Comparison of ENCODE assay signal across 1 cellular context in the genomic region with DNA sequence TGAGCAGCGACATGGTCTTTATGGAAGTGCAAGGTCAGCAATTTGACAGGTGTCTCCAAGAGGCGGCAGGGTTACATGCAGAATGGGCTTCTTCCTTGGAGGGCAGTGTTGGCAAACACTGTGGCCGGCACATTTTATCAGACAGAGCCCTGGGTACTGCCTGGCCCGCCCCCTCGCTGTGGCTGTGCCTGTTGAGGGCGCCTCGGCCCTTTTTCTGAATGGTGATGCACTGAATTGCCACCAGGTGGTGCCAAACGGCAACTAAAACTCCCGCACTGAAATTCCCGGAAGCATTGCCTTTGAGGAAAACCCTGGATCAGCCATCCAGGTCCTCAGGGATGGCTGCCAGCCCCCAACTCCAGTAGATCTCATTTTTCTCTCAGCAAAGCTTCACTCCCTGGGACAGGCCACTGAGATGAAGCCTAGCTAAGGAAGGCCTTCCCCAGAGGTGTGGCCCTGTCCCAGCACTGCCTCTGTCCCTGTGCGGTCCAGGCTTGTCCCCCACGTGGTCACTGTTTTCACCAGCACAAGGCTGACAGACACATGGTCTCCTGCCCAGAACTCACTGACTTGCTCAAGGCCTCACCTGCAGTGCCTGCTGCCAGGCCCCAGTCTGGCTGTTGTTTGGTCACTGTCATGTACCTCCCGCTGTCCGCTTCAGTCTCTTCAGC.
TF ChIP-seq lines count a peak whose summit lies in the region.

No MANE protein-coding gene starts in this region.

TF ChIP-seq in K562, 482 proteins besides CTCF, POLR2A, EP300 and RAD21 (continued from another document and continues in another):
- TF ChIP-seq, protein P1, sequence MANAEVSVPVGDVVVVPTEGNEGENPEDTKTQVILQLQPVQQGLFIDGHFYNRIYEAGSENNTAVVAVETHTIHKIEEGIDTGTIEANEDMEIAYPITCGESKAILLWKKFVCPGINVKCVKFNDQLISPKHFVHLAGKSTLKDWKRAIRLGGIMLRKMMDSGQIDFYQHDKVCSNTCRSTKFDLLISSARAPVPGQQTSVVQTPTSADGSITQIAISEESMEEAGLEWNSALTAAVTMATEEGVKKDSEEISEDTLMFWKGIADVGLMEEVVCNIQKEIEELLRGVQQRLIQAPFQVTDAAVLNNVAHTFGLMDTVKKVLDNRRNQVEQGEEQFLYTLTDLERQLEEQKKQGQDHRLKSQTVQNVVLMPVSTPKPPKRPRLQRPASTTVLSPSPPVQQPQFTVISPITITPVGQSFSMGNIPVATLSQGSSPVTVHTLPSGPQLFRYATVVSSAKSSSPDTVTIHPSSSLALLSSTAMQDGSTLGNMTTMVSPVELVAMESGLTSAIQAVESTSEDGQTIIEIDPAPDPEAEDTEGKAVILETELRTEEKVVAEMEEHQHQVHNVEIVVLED (CRISPR knock-in tag; IDR thresholded peaks at IDR 0.05) = no peak
- no peak for TF ChIP-seq DIDO1 (tag; IDR thresholded peaks at IDR 0.05; ENCODE audit: low read depth)
- 0 out of 2 replicates have a peak, but pooled peaks have one; percentile 28 for TF ChIP-seq ZNF165 (CRISPR knock-in tag; IDR thresholded peaks at IDR 0.05; ENCODE audit: borderline replicate concordance)
- peak; percentile 22; the same call in 1 of the 2 replicates for TF ChIP-seq MYC (IDR thresholded peaks at IDR 0.05; ENCODE audit: low read depth, low read length)
- no peak for TF ChIP-seq MYC (CRISPR knock-in tag; IDR thresholded peaks at IDR 0.05; ENCODE audit: borderline replicate concordance, low read depth)
- TF ChIP-seq SNRNP70 (optimal IDR thresholded peaks at IDR 0.05; ENCODE audit: low read depth, low read length) = no peak
- peak; percentile 41; the same call in 1 of the 2 replicates for TF ChIP-seq ELF1 (tag; IDR thresholded peaks at IDR 0.05)
- TF ChIP-seq KLF16 (IDR thresholded peaks at IDR 0.05) = peak; percentile 57; the same call in 1 of the 2 replicates
- TF ChIP-seq, protein P2, sequence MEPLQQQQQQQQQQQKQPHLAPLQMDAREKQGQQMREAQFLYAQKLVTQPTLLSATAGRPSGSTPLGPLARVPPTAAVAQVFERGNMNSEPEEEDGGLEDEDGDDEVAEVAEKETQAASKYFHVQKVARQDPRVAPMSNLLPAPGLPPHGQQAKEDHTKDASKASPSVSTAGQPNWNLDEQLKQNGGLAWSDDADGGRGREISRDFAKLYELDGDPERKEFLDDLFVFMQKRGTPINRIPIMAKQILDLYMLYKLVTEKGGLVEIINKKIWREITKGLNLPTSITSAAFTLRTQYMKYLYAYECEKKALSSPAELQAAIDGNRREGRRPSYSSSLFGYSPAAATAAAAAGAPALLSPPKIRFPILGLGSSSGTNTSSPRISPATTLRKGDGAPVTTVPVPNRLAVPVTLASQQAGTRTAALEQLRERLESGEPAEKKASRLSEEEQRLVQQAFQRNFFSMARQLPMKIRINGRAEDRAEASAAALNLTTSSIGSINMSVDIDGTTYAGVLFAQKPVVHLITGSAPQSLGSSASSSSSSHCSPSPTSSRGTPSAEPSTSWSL (CRISPR knock-in tag; IDR thresholded peaks at IDR 0.05; ENCODE audit: borderline replicate concordance) = 0 out of 2 replicates have a peak, but pooled peaks have one; percentile 48
- TF ChIP-seq SAP30 (IDR thresholded peaks at IDR 0.05; ENCODE audit: borderline replicate concordance, insufficient read depth, low read depth, low read length, poor library complexity, severe bottlenecking) = no peak
- no peak for TF ChIP-seq FIP1L1 (IDR thresholded peaks at IDR 0.05; ENCODE audit: low read depth, low read length, poor library complexity, severe bottlenecking)
- TF ChIP-seq HIVEP1 (CRISPR knock-in tag; IDR thresholded peaks at IDR 0.05) = 0 out of 2 replicates have a peak, but pooled peaks have one; percentile 45
- no peak for TF ChIP-seq NR4A1 (CRISPR knock-in tag; IDR thresholded peaks at IDR 0.05)
- TF ChIP-seq NR4A1 (tag; IDR thresholded peaks at IDR 0.05) = no peak
- TF ChIP-seq HDAC6 (IDR thresholded peaks at IDR 0.05; ENCODE audit: low read depth, low read length) = no peak
- no peak for TF ChIP-seq ZNF324 (CRISPR knock-in tag; IDR thresholded peaks at IDR 0.05)
- no peak for TF ChIP-seq RBM14 (IDR thresholded peaks at IDR 0.05; ENCODE audit: borderline replicate concordance, insufficient read depth, low read depth, low read length)
- TF ChIP-seq TRIM28 (IDR thresholded peaks at IDR 0.05) = no peak
- TF ChIP-seq, protein P3, sequence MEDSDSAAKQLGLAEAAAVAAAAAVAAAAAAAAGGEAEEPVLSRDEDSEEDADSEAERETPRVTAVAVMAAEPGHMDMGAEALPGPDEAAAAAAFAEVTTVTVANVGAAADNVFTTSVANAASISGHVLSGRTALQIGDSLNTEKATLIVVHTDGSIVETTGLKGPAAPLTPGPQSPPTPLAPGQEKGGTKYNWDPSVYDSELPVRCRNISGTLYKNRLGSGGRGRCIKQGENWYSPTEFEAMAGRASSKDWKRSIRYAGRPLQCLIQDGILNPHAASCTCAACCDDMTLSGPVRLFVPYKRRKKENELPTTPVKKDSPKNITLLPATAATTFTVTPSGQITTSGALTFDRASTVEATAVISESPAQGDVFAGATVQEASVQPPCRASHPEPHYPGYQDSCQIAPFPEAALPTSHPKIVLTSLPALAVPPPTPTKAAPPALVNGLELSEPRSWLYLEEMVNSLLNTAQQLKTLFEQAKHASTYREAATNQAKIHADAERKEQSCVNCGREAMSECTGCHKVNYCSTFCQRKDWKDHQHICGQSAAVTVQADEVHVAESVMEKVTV (CRISPR knock-in tag; IDR thresholded peaks at IDR 0.05) = peak; percentile 91
- TF ChIP-seq U2AF1 (optimal IDR thresholded peaks at IDR 0.05; ENCODE audit: low read depth, low read length) = no peak
- peak in 1 of 2 experiments; percentile 46; a peak in 1 of 4 replicates for TF ChIP-seq FOXK2 (conservative IDR thresholded peaks at IDR 0.05 in 1 of 2, IDR thresholded peaks at IDR 0.05 in 1 of 2; ENCODE audit: low read depth in 2 of 2)
- no peak for TF ChIP-seq HNRNPLL (IDR thresholded peaks at IDR 0.05; ENCODE audit: low read depth, low read length, poor library complexity, severe bottlenecking)
- TF ChIP-seq BRCA1 (IDR thresholded peaks at IDR 0.05) = no peak
- TF ChIP-seq BRCA1 (CRISPR knock-in tag; IDR thresholded peaks at IDR 0.05) = no peak
- TF ChIP-seq SPI1 (IDR thresholded peaks at IDR 0.05; ENCODE audit: borderline replicate concordance, low read depth, low read length) = no peak
- TF ChIP-seq ZNF431 (CRISPR knock-in tag; IDR thresholded peaks at IDR 0.05) = no peak
- TF ChIP-seq, protein P4, sequence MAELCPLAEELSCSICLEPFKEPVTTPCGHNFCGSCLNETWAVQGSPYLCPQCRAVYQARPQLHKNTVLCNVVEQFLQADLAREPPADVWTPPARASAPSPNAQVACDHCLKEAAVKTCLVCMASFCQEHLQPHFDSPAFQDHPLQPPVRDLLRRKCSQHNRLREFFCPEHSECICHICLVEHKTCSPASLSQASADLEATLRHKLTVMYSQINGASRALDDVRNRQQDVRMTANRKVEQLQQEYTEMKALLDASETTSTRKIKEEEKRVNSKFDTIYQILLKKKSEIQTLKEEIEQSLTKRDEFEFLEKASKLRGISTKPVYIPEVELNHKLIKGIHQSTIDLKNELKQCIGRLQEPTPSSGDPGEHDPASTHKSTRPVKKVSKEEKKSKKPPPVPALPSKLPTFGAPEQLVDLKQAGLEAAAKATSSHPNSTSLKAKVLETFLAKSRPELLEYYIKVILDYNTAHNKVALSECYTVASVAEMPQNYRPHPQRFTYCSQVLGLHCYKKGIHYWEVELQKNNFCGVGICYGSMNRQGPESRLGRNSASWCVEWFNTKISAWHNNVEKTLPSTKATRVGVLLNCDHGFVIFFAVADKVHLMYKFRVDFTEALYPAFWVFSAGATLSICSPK (IDR thresholded peaks at IDR 0.05; ENCODE audit: borderline replicate concordance) = no peak
- TF ChIP-seq SOX6 (IDR thresholded peaks at IDR 0.05) = 0 out of 2 replicates have a peak, but pooled peaks have one; percentile 16
- no peak; the same call in 1 of the 2 replicates for TF ChIP-seq CBFB (CRISPR knock-in tag; IDR thresholded peaks at IDR 0.05)
- TF ChIP-seq ESRRA (IDR thresholded peaks at IDR 0.05; ENCODE audit: borderline replicate concordance, low read depth) = no peak
- no peak for TF ChIP-seq MYBL2 (IDR thresholded peaks at IDR 0.05; ENCODE audit: low read depth)
- TF ChIP-seq MYBL2 (CRISPR knock-in tag; IDR thresholded peaks at IDR 0.05; ENCODE audit: borderline replicate concordance) = no peak
- no peak for TF ChIP-seq SIN3B (IDR thresholded peaks at IDR 0.05; ENCODE audit: low read depth)
- TF ChIP-seq, protein P5, sequence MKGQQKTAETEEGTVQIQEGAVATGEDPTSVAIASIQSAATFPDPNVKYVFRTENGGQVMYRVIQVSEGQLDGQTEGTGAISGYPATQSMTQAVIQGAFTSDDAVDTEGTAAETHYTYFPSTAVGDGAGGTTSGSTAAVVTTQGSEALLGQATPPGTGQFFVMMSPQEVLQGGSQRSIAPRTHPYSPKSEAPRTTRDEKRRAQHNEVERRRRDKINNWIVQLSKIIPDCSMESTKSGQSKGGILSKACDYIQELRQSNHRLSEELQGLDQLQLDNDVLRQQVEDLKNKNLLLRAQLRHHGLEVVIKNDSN (CRISPR knock-in tag; IDR thresholded peaks at IDR 0.05) = peak; percentile 63
- no peak for TF ChIP-seq TEAD2 (tag; IDR thresholded peaks at IDR 0.05)
- no peak for TF ChIP-seq FOXJ2 (tag; IDR thresholded peaks at IDR 0.05)
- no peak for TF ChIP-seq ZNF436 (CRISPR knock-in tag; IDR thresholded peaks at IDR 0.05)
- peak; percentile 46; the same call in 1 of the 2 replicates for TF ChIP-seq ATF7 (IDR thresholded peaks at IDR 0.05)
- TF ChIP-seq, protein P6, sequence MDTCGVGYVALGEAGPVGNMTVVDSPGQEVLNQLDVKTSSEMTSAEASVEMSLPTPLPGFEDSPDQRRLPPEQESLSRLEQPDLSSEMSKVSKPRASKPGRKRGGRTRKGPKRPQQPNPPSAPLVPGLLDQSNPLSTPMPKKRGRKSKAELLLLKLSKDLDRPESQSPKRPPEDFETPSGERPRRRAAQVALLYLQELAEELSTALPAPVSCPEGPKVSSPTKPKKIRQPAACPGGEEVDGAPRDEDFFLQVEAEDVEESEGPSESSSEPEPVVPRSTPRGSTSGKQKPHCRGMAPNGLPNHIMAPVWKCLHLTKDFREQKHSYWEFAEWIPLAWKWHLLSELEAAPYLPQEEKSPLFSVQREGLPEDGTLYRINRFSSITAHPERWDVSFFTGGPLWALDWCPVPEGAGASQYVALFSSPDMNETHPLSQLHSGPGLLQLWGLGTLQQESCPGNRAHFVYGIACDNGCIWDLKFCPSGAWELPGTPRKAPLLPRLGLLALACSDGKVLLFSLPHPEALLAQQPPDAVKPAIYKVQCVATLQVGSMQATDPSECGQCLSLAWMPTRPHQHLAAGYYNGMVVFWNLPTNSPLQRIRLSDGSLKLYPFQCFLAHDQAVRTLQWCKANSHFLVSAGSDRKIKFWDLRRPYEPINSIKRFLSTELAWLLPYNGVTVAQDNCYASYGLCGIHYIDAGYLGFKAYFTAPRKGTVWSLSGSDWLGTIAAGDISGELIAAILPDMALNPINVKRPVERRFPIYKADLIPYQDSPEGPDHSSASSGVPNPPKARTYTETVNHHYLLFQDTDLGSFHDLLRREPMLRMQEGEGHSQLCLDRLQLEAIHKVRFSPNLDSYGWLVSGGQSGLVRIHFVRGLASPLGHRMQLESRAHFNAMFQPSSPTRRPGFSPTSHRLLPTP (IDR thresholded peaks at IDR 0.05; ENCODE audit: borderline replicate concordance, extremely low read depth, insufficient read length) = no peak
- no peak for TF ChIP-seq PHB (CRISPR knock-in tag; IDR thresholded peaks at IDR 0.05)
- TF ChIP-seq MECOM (CRISPR knock-in tag; IDR thresholded peaks at IDR 0.05) = no peak
- TF ChIP-seq CEBPG (CRISPR knock-in tag; IDR thresholded peaks at IDR 0.05) = peak; percentile 21; the same call in 1 of the 2 replicates
- TF ChIP-seq CEBPG (tag; conservative IDR thresholded peaks at IDR 0.05 in 1 of 2, IDR thresholded peaks at IDR 0.05 in 1 of 2) = no peak
- TF ChIP-seq TARDBP (IDR thresholded peaks at IDR 0.05) = 0 out of 2 replicates have a peak, but pooled peaks have one; percentile 34
- TF ChIP-seq, protein P7, sequence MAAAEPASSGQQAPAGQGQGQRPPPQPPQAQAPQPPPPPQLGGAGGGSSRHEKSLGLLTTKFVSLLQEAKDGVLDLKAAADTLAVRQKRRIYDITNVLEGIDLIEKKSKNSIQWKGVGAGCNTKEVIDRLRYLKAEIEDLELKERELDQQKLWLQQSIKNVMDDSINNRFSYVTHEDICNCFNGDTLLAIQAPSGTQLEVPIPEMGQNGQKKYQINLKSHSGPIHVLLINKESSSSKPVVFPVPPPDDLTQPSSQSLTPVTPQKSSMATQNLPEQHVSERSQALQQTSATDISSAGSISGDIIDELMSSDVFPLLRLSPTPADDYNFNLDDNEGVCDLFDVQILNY (CRISPR knock-in tag; IDR thresholded peaks at IDR 0.05) = no peak
- no peak for TF ChIP-seq ZKSCAN8 (CRISPR knock-in tag; IDR thresholded peaks at IDR 0.05)
- peak; percentile 53; the same call in 1 of the 2 replicates for TF ChIP-seq L3MBTL2 (IDR thresholded peaks at IDR 0.05)
- no peak for TF ChIP-seq ZNF764 (CRISPR knock-in tag; IDR thresholded peaks at IDR 0.05; ENCODE audit: low read depth)
- TF ChIP-seq, protein P8, sequence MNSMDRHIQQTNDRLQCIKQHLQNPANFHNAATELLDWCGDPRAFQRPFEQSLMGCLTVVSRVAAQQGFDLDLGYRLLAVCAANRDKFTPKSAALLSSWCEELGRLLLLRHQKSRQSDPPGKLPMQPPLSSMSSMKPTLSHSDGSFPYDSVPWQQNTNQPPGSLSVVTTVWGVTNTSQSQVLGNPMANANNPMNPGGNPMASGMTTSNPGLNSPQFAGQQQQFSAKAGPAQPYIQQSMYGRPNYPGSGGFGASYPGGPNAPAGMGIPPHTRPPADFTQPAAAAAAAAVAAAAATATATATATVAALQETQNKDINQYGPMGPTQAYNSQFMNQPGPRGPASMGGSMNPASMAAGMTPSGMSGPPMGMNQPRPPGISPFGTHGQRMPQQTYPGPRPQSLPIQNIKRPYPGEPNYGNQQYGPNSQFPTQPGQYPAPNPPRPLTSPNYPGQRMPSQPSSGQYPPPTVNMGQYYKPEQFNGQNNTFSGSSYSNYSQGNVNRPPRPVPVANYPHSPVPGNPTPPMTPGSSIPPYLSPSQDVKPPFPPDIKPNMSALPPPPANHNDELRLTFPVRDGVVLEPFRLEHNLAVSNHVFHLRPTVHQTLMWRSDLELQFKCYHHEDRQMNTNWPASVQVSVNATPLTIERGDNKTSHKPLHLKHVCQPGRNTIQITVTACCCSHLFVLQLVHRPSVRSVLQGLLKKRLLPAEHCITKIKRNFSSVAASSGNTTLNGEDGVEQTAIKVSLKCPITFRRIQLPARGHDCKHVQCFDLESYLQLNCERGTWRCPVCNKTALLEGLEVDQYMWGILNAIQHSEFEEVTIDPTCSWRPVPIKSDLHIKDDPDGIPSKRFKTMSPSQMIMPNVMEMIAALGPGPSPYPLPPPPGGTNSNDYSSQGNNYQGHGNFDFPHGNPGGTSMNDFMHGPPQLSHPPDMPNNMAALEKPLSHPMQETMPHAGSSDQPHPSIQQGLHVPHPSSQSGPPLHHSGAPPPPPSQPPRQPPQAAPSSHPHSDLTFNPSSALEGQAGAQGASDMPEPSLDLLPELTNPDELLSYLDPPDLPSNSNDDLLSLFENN (IDR thresholded peaks at IDR 0.05; ENCODE audit: low read depth in 2 of 2, low read length in 2 of 2) = no peak
- TF ChIP-seq, protein P9, sequence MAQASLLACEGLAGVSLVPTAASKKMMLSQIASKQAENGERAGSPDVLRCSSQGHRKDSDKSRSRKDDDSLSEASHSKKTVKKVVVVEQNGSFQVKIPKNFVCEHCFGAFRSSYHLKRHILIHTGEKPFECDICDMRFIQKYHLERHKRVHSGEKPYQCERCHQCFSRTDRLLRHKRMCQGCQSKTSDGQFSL (CRISPR knock-in tag; IDR thresholded peaks at IDR 0.05) = no peak
- TF ChIP-seq, protein P9 (tag; IDR thresholded peaks at IDR 0.05) = no peak
- TF ChIP-seq ZNF316 (IDR thresholded peaks at IDR 0.05) = peak; percentile 97
